ENCODE assay signal across 32 cellular contexts in genomic region chr20:38293490-38294333, GRCh38. TPM values are rescaled to one million over a fixed set of nuclear protein-coding genes. Genes with fewer than 3 reads are reported as not detected.
DNase-seq lines count a peak whose midpoint lies in the region; ATAC-seq and TF ChIP-seq lines count a peak whose summit lies in the region.
"Had no signal": no experiment of that assay in that cellular context is flagged by ENCODE, and none has a peak within 500 bp of the region (broad histone marks: within the 10 kb centered on the region; RNA-seq: fewer than 3 reads in every experiment).

No MANE protein-coding gene starts in this region.

- no peak for TF ChIP-seq POLR2A in right lobe of liver (IDR thresholded peaks at IDR 0.05)
- no peak for TF ChIP-seq POLR2A in spleen (IDR thresholded peaks at IDR 0.05)

- peak in 1 of 2 experiments; percentile 29 for DNase-seq in HL-60 (ENCODE audit: low read depth in 1 of 2, low spot score in 1 of 2)
- DNase-seq in astrocyte of the hippocampus (ENCODE audit: low read depth, low spot score) = peak; percentile 57
- peak in 1 of 3 donors; percentile 84 for DNase-seq in right lobe of liver
- no peak for DNase-seq in spleen
- DNase-seq in Karpas-422 = no peak
- no peak for DNase-seq in GOT3 (lab: John Stamatoyannopoulos, UW)
- DNase-seq: activated CD4-positive, alpha-beta T cell treated with anti-CD3 and anti-CD28 coated beads, Interleukin-2, amount 10 ng/mL, durations not matched to agents 24 days and 14 days; activated gamma-delta T cell; activated naive CD8-positive, alpha-beta T cell treated with anti-CD3 and anti-CD28 coated beads, Interleukin-2, amount 10 ng/mL, durations not matched to agents 7 days and 5 days; activated T-cell treated with anti-CD3 and anti-CD28 coated beads, Interleukin-2, amount 50 U/mL, for 24 hours; DND-41; left ventricle myocardium inferior; midbrain; MM.1S; naive thymus-derived CD4-positive, alpha-beta T cell; NCI-H1436 treated with DMSO at 0.1 percent for 48 hours; NCI-H345; right cardiac atrium; stimulated activated CD4-positive, alpha-beta T cell treated with anti-CD3 and anti-CD28 coated beads, Interleukin-12 subunit alpha, Interleukin-12 subunit beta, amount 100 ng/mL, for 4 hours; stimulated activated CD4-positive, alpha-beta T cell treated with anti-CD3 and anti-CD28 coated beads, Interleukin-4, amount 100 ng/mL, for 24 hours; upper lobe of right lung had no signal

- H3K4me3 ChIP-seq in HL-60 (replicated peaks; ENCODE audit: insufficient read depth, low read length) (no peak overlapping the region), right lobe of liver (no peak overlapping the region), spleen (no peak overlapping the region), Karpas-422 (ENCODE audit: low read length) (no peak overlapping the region)
- H3K4me3 ChIP-seq: ascending aorta, gastroesophageal sphincter, hepatocyte, K562, left ventricle myocardium inferior, upper lobe of right lung had no signal

- H3K27ac ChIP-seq in HL-60 (replicated peaks) (peak overlapping the region; percentile 97), right lobe of liver (no peak overlapping the region), spleen (peak overlapping the region in 6 of 8 donors; percentile 28 to 69 (median 40)), Karpas-422 (ENCODE audit: low read length) (no peak overlapping the region)
- H3K27ac ChIP-seq: ascending aorta, C4-2B, gastroesophageal sphincter, hepatocyte, left ventricle myocardium inferior, parathyroid adenoma, upper lobe of right lung had no signal

- H3K9ac ChIP-seq in Karpas-422 (ENCODE audit: low read length) = no peak overlapping the region
- H3K9ac ChIP-seq: parathyroid adenoma had no signal

- H3K4me2 ChIP-seq in Karpas-422 (ENCODE audit: low read depth, low read length, poor library complexity, severe bottlenecking) = no peak overlapping the region
- H3K4me2 ChIP-seq: hepatocyte had no signal

- no peak overlapping the region for H2AFZ ChIP-seq in Karpas-422 (ENCODE audit: low read length)
- H2AFZ ChIP-seq: hepatocyte, parathyroid adenoma had no signal

- no peaks in the 10 kb centered on the region for H3K9me3 ChIP-seq in right lobe of liver
- no peaks in the 10 kb centered on the region for H3K9me3 ChIP-seq in spleen
- H3K9me3 ChIP-seq in Karpas-422 (ENCODE audit: low read length) = no peaks in the 10 kb centered on the region
- H3K9me3 ChIP-seq: ascending aorta, gastroesophageal sphincter, left ventricle myocardium inferior, upper lobe of right lung had no signal

- intact Hi-C loops in right lobe of liver (cut with DNase I) = no loop called here
- intact Hi-C loops in spleen (cut with DNase I; ENCODE audit: low total_unique reads) = no loop called here

- H4K20me1 ChIP-seq in Karpas-422 (ENCODE audit: insufficient read depth, low read depth, low read length) = no peaks in the 10 kb centered on the region

- WGBS in right lobe of liver (ENCODE audit: insufficient coverage, low coverage, low lambda C conversion rate, missing lambda C conversion rate) = 30% methylated on average over 6 of the region's 11 CpGs
- 54 to 84% (median 68%) methylated on average over 11 of the region's 11 CpGs for WGBS in spleen, 5 donors

- no peaks in the 10 kb centered on the region for H3K79me2 ChIP-seq in Karpas-422 (ENCODE audit: low read length)
- H3K79me2 ChIP-seq: hepatocyte, parathyroid adenoma had no signal

- peaks cover 0 to 30% (median 3%) of the 10 kb centered on the region in 4 donors for H3K4me1 ChIP-seq in right lobe of liver
- peaks cover 0 to 63% (median 7%) of the 10 kb centered on the region in 6 donors for H3K4me1 ChIP-seq in spleen
- no peaks in the 10 kb centered on the region for H3K4me1 ChIP-seq in Karpas-422 (ENCODE audit: low read length)
- H3K4me1 ChIP-seq: parathyroid adenoma had no signal

- H3K36me3 ChIP-seq in right lobe of liver = no peaks in the 10 kb centered on the region
- no peaks in the 10 kb centered on the region for H3K36me3 ChIP-seq in spleen
- H3K36me3 ChIP-seq in Karpas-422 (ENCODE audit: insufficient read depth, low read length) = no peaks in the 10 kb centered on the region
- H3K36me3 ChIP-seq: ascending aorta, gastroesophageal sphincter, left ventricle myocardium inferior, upper lobe of right lung had no signal

- TF ChIP-seq CTCF in HL-60 (IDR thresholded peaks at IDR 0.05; ENCODE audit: insufficient read depth, low read length) = no peak
- no peak for TF ChIP-seq CTCF in right lobe of liver (IDR thresholded peaks at IDR 0.05)
- no peak for TF ChIP-seq CTCF in spleen (IDR thresholded peaks at IDR 0.05 in 8 of 11, conservative IDR thresholded peaks at IDR 0.05 in 3 of 11)

- H3K27me3 ChIP-seq in HL-60 (ENCODE audit: insufficient read depth, poor library complexity, severe bottlenecking) (no peaks in the 10 kb centered on the region), right lobe of liver (no peaks in the 10 kb centered on the region), spleen (replicated peaks in 1 of 7) (peaks cover 0 to 20% (median 0%) of the 10 kb centered on the region in 7 donors), Karpas-422 (ENCODE audit: low read length) (no peaks in the 10 kb centered on the region)
- H3K27me3 ChIP-seq: ascending aorta, hepatocyte, upper lobe of right lung had no signal

- ATAC-seq in right lobe of liver = peak; percentile 30 to 65 (median 38)
- no peak for ATAC-seq in GM21381 (IDR thresholded peaks at IDR 0.05; ENCODE audit: unreplicated experiment)
- ATAC-seq: gastroesophageal sphincter; K562; naive thymus-derived CD4-positive, alpha-beta T cell; stimulated activated effector memory CD8-positive, alpha-beta T cell treated with anti-CD3 and anti-CD28 coated beads, Interleukin-12 subunit alpha, Interleukin-12 subunit beta, amount 100 ng/mL, for 72 hours; upper lobe of right lung had no signal

- H3K9me2 ChIP-seq in Karpas-422 (replicated peaks; ENCODE audit: insufficient read depth, low read length) = no peaks in the 10 kb centered on the region

RNA-seq across cellular contexts. Expression of gene BPI, which starts 10.2 kb away (rescaled TPM):
- total RNA-seq in right lobe of liver = 1 to 10 TPM in 1 of 6 experiments, under 1 TPM in 3, not detected in 2; 0.26 to 1.3 (median 0.60) TPM
- 10 to 100 TPM in 3 of 7 donors, 1 to 10 TPM in 4; 3.1 to 49.4 (median 6.1) TPM for total RNA-seq in spleen
- polyA plus RNA-seq in spleen = 1 to 10 TPM; 1.1 to 4.2 (median 2.3) TPM
- total RNA-seq in Karpas-422 (2014; rRNA removed; shearing (Covaris generic); ENCODE audit: low replicate concordance) = not detected in 2 replicates
- total RNA-seq: activated CD4-positive, alpha-beta T cell treated with anti-CD3 and anti-CD28 coated beads, Interleukin-2, amount 10 ng/mL, durations not matched to agents 24 days and 14 days; activated naive CD8-positive, alpha-beta T cell treated with anti-CD3 and anti-CD28 coated beads, Interleukin-2, amount 10 ng/mL, durations not matched to agents 7 days and 5 days; ascending aorta; HT-29; K562; left ventricle myocardium inferior; OCI-LY7; T-helper 2 cell treated with Interferon-gamma antibody and Interleukin-4, amounts not matched to agents 100 ng/mL and 5 ng/mL, for 36 hours; upper lobe of right lung had no signal
- polyA plus RNA-seq: K562; naive thymus-derived CD4-positive, alpha-beta T cell had no signal

RNA-seq across cellular contexts. Expression of gene KIAA1755, which starts 33.2 kb away (rescaled TPM):
- total RNA-seq in right lobe of liver = 1 to 10 TPM in 4 of 6 experiments, under 1 TPM in 2; 0.06 to 2.7 (median 1.5) TPM
- total RNA-seq in spleen = 1 to 10 TPM in 6 of 7 donors, under 1 TPM in 1; 0.51 to 5.3 (median 3.5) TPM
- polyA plus RNA-seq in spleen = 1 to 10 TPM; 4.6 to 7.3 (median 4.8) TPM
- not detected in 2 replicates for total RNA-seq in Karpas-422 (2014; rRNA removed; shearing (Covaris generic); ENCODE audit: low replicate concordance)
- total RNA-seq: activated CD4-positive, alpha-beta T cell treated with anti-CD3 and anti-CD28 coated beads, Interleukin-2, amount 10 ng/mL, durations not matched to agents 24 days and 14 days; activated naive CD8-positive, alpha-beta T cell treated with anti-CD3 and anti-CD28 coated beads, Interleukin-2, amount 10 ng/mL, durations not matched to agents 7 days and 5 days; K562; naive thymus-derived CD4-positive, alpha-beta T cell; OCI-LY7; T-helper 2 cell treated with Interferon-gamma antibody and Interleukin-4, amounts not matched to agents 100 ng/mL and 5 ng/mL, for 36 hours had no signal
- polyA plus RNA-seq: K562; naive thymus-derived CD4-positive, alpha-beta T cell had no signal

RNA-seq across cellular contexts. Expression of gene LBP, which starts 52.6 kb away (rescaled TPM):
- total RNA-seq in right lobe of liver (1,000 to 10,000 TPM in 3 of 6 experiments, 100 to 1,000 TPM in 3; 380 to 2,142 (median 1,251) TPM), spleen (not detected)
- polyA plus RNA-seq in spleen = under 1 TPM; 0.09 to 0.13 (median 0.11) TPM
- not detected in 2 replicates for total RNA-seq in Karpas-422 (2014; rRNA removed; shearing (Covaris generic); ENCODE audit: low replicate concordance)
- total RNA-seq: activated CD4-positive, alpha-beta T cell treated with anti-CD3 and anti-CD28 coated beads, Interleukin-2, amount 10 ng/mL, durations not matched to agents 24 days and 14 days; activated naive CD8-positive, alpha-beta T cell treated with anti-CD3 and anti-CD28 coated beads, Interleukin-2, amount 10 ng/mL, durations not matched to agents 7 days and 5 days; naive thymus-derived CD4-positive, alpha-beta T cell; OCI-LY7; T-helper 2 cell treated with Interferon-gamma antibody and Interleukin-4, amounts not matched to agents 100 ng/mL and 5 ng/mL, for 36 hours had no signal
- polyA plus RNA-seq: naive thymus-derived CD4-positive, alpha-beta T cell had no signal

Comparison
In these comparisons a context has a peak if more than half of its experiments do, and no peak if none do; other contexts are left out.
1. H3K27ac ChIP-seq: peak in HL-60 (single experiment) and spleen (6 of 8); none in right lobe of liver (0 of 3) and Karpas-422 (single experiment).
2. RNA of gene LBP, which starts 52.6 kb away (total RNA-seq): 380 to 2,142 TPM in right lobe of liver; not detected in spleen and not detected in Karpas-422; every median in the first group is over 100 times any median in the second.